2 cellular contexts compared by ENCODE assay signal in genomic region chr16:87259431-87259830, GRCh38.
TF ChIP-seq lines count a peak whose summit lies in the region.

No MANE protein-coding gene starts in this region.

TF ChIP-seq in HepG2, 621 proteins besides CTCF, POLR2A, EP300 and RAD21:
- TF ChIP-seq ZNF768 (CRISPR knock-in tag; IDR thresholded peaks at IDR 0.05) (peak; percentile 88; the same call in 1 of the 2 replicates), ZMYM3 (CRISPR knock-in tag; IDR thresholded peaks at IDR 0.05) (peak; percentile 78), NR2F2 (IDR thresholded peaks at IDR 0.05; ENCODE audit: borderline replicate concordance, low read depth) (no peak)

TF ChIP-seq in H1, 55 proteins besides CTCF, POLR2A, EP300 and RAD21:
- TF ChIP-seq KDM1A (IDR thresholded peaks at IDR 0.05; ENCODE audit: borderline replicate concordance, low read length) (peak; percentile 84; the same call in 1 of the 2 replicates), ZNF274 (IDR thresholded peaks at IDR 0.05; ENCODE audit: borderline replicate concordance, extremely low read depth, low read length) (no peak)
TF ChIP-seq in H1: peak in this region for 1.
